ENCODE assay signal across 2 cellular contexts in genomic region chr7:121544726-121545125, GRCh38.
TF ChIP-seq lines count a peak whose summit lies in the region.

No MANE protein-coding gene starts in this region.

TF ChIP-seq in A549, 52 proteins besides CTCF, POLR2A, EP300 and RAD21 (continued from another document):
- TF ChIP-seq ELK1 (IDR thresholded peaks at IDR 0.05; ENCODE audit: low read depth, low read length) (no peak), JUN (IDR thresholded peaks at IDR 0.05) (peak in 1 of 2 experiments; percentile 57; a peak in 1 of 5 replicates)

TF ChIP-seq in K562, 482 proteins besides CTCF, POLR2A, EP300 and RAD21 (continued from another document):
- TF ChIP-seq TRIM25 (IDR thresholded peaks at IDR 0.05; ENCODE audit: borderline replicate concordance) (no peak), FOSL1 (tag; conservative IDR thresholded peaks at IDR 0.05) (peak; percentile 93)
TF ChIP-seq in K562: peak in this region for 6.
